Comparison of ENCODE assay signal across 8 cellular contexts in genomic region chr17:79843475-79843916, GRCh38. TPM values are rescaled to one million over a fixed set of nuclear protein-coding genes. Genes with fewer than 3 reads are reported as not detected.
A peak's percentile ranks its signal among the peaks of the same experiment; 100 is the strongest.
DNase-seq lines count a peak whose midpoint lies in the region; ATAC-seq and TF ChIP-seq lines count a peak whose summit lies in the region.

No MANE protein-coding gene starts in this region.

- peak overlapping the region in 1 of 2 donors; percentile 44 for H3K27ac Mint-ChIP-seq in T-cell

- H3K36me3 Mint-ChIP-seq in T-cell, result no peaks in the 10 kb centered on the region

- H3K4me1 ChIP-seq in esophagus muscularis mucosa (peaks cover 50 to 61% (median 59%) of the 10 kb centered on the region in 4 donors), prostate gland (replicated peaks) (peaks cover 18% of the 10 kb centered on the region)

- ATAC-seq in T-cell (replicated peaks in 1 of 4), result no peak
- ATAC-seq in GM18502 (IDR thresholded peaks at IDR 0.05; ENCODE audit: poor library complexity, unreplicated experiment), result no peak
- ATAC-seq in GM21515 (IDR thresholded peaks at IDR 0.05; ENCODE audit: unreplicated experiment), result no peak

- H3K9me3 ChIP-seq in esophagus muscularis mucosa (peaks cover 0 to 6% (median 0%) of the 10 kb centered on the region in 4 donors), prostate gland (no peaks in the 10 kb centered on the region)

- H3K27me3 Mint-ChIP-seq in T-cell, result peaks cover 9 to 37% of the 10 kb centered on the region in 2 donors

- peak overlapping the region in 2 of 4 donors; percentile 62 to 64 for H3K27ac ChIP-seq in esophagus muscularis mucosa (replicated peaks in 1 of 4)
- H3K27ac ChIP-seq in prostate gland, result peak overlapping the region in 1 of 2 donors; percentile 56

- CTCF ChIA-PET in T-cell (lab: Charles Lee), result interaction anchor here (0.6 to 1.3 kb wide), 3 partner anchors 30 to 97 kb away, joined by 3 to 7 read pairs (median 5); no protein-coding TSS in a partner anchor

- peaks cover 23 to 51% (median 41%) of the 10 kb centered on the region in 4 donors for H3K27me3 ChIP-seq in esophagus muscularis mucosa
- peaks cover 17% of the 10 kb centered on the region for H3K27me3 ChIP-seq in prostate gland (replicated peaks; ENCODE audit: insufficient read depth)

- TF ChIP-seq POLR2A in esophagus muscularis mucosa (IDR thresholded peaks at IDR 0.05; ENCODE audit: low read depth), result no peak
- no peak for TF ChIP-seq POLR2A in prostate gland (IDR thresholded peaks at IDR 0.05)

- intact Hi-C loops in esophagus muscularis mucosa (cut with DNase I), result no loop called here
- intact Hi-C loops in prostate gland (cut with DNase I), result loop anchor here (5.0 kb wide), 1 partner anchor 149 kb away; no protein-coding TSS in a partner anchor

- H3K4me1 Mint-ChIP-seq in T-cell, result peaks cover 14 to 36% (median 26%) of the 10 kb centered on the region in 3 donors

- TF ChIP-seq EP300 in esophagus muscularis mucosa (IDR thresholded peaks at IDR 0.05), result no peak

- no peaks in the 10 kb centered on the region for H3K36me3 ChIP-seq in esophagus muscularis mucosa
- H3K36me3 ChIP-seq in prostate gland, result no peaks in the 10 kb centered on the region

- 1% methylated on average over 16 of the region's 43 CpGs for WGBS in esophagus muscularis mucosa
- 2% methylated on average over 43 of the region's 43 CpGs for WGBS in prostate gland

- H3K4me3 Mint-ChIP-seq in T-cell, result peak overlapping the region; percentile 69 to 97 (median 81)

- DNase-seq in COLO668 (lab: John Stamatoyannopoulos, UW; ENCODE audit: unreplicated experiment) (peak; percentile 15), T-cell (peak in 1 of 34 experiments; percentile 37), esophagus muscularis mucosa (ENCODE audit: extremely low spot score) (no peak), prostate gland (ENCODE audit: low spot score) (no peak), H4 (ENCODE audit: low spot score) (no peak), cerebellar cortex (ENCODE audit: low spot score) (no peak)

- peak overlapping the region; percentile 55 to 73 (median 60) for H3K4me3 ChIP-seq in esophagus muscularis mucosa
- peak overlapping the region; percentile 39 to 48 for H3K4me3 ChIP-seq in prostate gland

- TF ChIP-seq CTCF in esophagus muscularis mucosa (IDR thresholded peaks at IDR 0.05), result no peak
- no peak for TF ChIP-seq CTCF in prostate gland (IDR thresholded peaks at IDR 0.05)

- POLR2A ChIA-PET in T-cell (lab: Charles Lee), result no interaction called here

- no peaks in the 10 kb centered on the region for H3K9me3 Mint-ChIP-seq in T-cell

RNA-seq across cellular contexts. Expression of gene CBX4, which starts 4.3 kb away (rescaled TPM):
- total RNA-seq in T-cell, result 100 to 1,000 TPM in 2 of 5 donors, 10 to 100 TPM in 3; 63.2 to 138 (median 70.2) TPM
- total RNA-seq in esophagus muscularis mucosa, result 10 to 100 TPM in 3 of 4 donors, 1 to 10 TPM in 1; 6.6 to 14.1 (median 12.3) TPM
- 10 to 100 TPM; 28.0 to 28.5 TPM for total RNA-seq in prostate gland
- total RNA-seq in H4 (2014; rRNA removed; shearing (Covaris generic)), result 16.0 and 18.7 TPM in 2 replicates

RNA-seq across cellular contexts. Expression of gene CBX8, which starts 46.6 kb away (rescaled TPM):
- total RNA-seq in T-cell (1 to 10 TPM; 1.9 to 5.1 (median 3.9) TPM), esophagus muscularis mucosa (1 to 10 TPM; 1.7 to 7.5 (median 2.6) TPM), prostate gland (1 to 10 TPM; 4.7 to 4.8 TPM)
- total RNA-seq in H4 (2014; rRNA removed; shearing (Covaris generic)), result 7.0 and 14.6 TPM in 2 replicates
